ENCODE assay signal across 8 cellular contexts in the genomic region with DNA sequence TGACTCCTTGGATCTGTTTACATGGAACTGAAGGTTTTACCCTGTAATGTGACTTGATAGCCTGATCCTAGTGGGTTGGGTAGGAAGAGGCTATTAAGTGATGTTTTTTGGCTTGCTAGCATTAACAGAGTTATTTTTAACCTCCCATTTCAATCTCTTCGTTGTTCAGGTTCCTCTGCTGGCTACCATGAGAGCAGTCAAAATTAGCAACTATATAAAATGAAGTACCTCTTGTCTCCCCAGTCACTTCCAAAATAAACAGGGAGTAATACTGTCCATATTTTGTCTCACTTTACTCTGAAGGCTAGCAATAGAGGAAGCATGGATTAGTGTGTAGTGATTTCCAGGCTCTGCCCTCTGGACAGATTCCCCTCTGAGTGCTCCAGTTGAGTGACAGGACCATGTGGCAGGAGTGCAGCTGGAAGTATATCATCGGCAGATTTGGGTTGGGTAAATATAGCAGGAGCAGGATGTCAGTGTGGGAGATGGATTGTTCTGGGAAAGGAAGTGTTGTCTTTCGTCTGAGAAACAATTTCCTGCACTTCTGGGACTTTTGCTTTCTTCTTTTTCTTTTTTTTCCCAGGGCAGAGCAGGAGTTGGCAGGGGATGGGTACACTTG. TPM values are rescaled to one million over a fixed set of nuclear protein-coding genes. Genes with fewer than 3 reads are reported as not detected.
DNase-seq lines count a peak whose midpoint lies in the region; ATAC-seq, FAIRE-seq and TF ChIP-seq lines count a peak whose summit lies in the region.

No MANE protein-coding gene starts in this region.

- H2AFZ ChIP-seq in OCI-LY7 (ENCODE audit: low read length): no peak overlapping the region

- CTCF ChIA-PET in OCI-LY7 (lab: Charles Lee; ENCODE audit: unreplicated experiment): no interaction called here

- H3K4me1 ChIP-seq in OCI-LY7 (ENCODE audit: insufficient read depth, low read length, poor library complexity, severe bottlenecking): peaks cover 14% of the 10 kb centered on the region

- H3K27ac ChIP-seq in OCI-LY7 (ENCODE audit: low read depth, low read length, poor library complexity, severe bottlenecking): no peak overlapping the region

- TF ChIP-seq POLR2A in GM12892 (IDR thresholded peaks at IDR 0.05; ENCODE audit: low read depth, low read length): no peak

- peaks cover 22% of the 10 kb centered on the region for H3K36me3 ChIP-seq in OCI-LY7 (ENCODE audit: insufficient read depth, low read length)

- H3K4me3 ChIP-seq in OCI-LY7 (ENCODE audit: low read depth, low read length, poor library complexity, severe bottlenecking) (no peak overlapping the region), fibroblast of mammary gland (ENCODE audit: control insufficient read depth, low read depth, low read length) (no peak overlapping the region)

- ATAC-seq in HG03571 (IDR thresholded peaks at IDR 0.05; ENCODE audit: unreplicated experiment) (no peak), HG03175 (IDR thresholded peaks at IDR 0.05; ENCODE audit: unreplicated experiment) (no peak)

- H3K79me2 ChIP-seq in OCI-LY7 (ENCODE audit: insufficient read depth, low read depth, low read length): peaks cover 2% of the 10 kb centered on the region; the same call in 1 of the 2 replicates

- intact Hi-C loops in OCI-LY7 (cut with micrococcal nuclease; ENCODE audit: unreplicated experiment): no loop called here

- TF ChIP-seq CTCF in OCI-LY7 (conservative IDR thresholded peaks at IDR 0.05; ENCODE audit: low read length) (no peak), fibroblast of mammary gland (conservative IDR thresholded peaks at IDR 0.05; ENCODE audit: control insufficient read depth, insufficient read depth, low read depth, low read length) (no peak)

- DNase-seq in GM12892 (ENCODE audit: insufficient read length) (no peak), OCI-LY7 (ENCODE audit: low spot score) (no peak), fibroblast of mammary gland (ENCODE audit: low read depth) (peak; percentile 30), pulmonary artery endothelial cell (ENCODE audit: low read depth, low spot score) (peak; percentile 29), NCI-H1930 (lab: John Stamatoyannopoulos, UW) (no peak)
- no peak for DNase-seq in activated CD4-positive, alpha-beta T cell treated with anti-CD3 and anti-CD28 coated beads, Interleukin-2, amount 50 U/mL, for 1 hour

- peak overlapping the region; percentile 24; the same call in 1 of the 2 replicates for H3K4me2 ChIP-seq in OCI-LY7 (ENCODE audit: low read length)

- POLR2A ChIA-PET in OCI-LY7 (lab: Charles Lee): interaction anchor here (0.7 to 1.3 kb wide), 2 partner anchors 39 to 127 kb away, joined by 3 read pairs; a partner anchor contains a TSS

- FAIRE-seq in GM12892 (lab: Jason Lieb, UNC): peak; percentile 80

- H3K9me3 ChIP-seq in OCI-LY7 (ENCODE audit: low read length): no peaks in the 10 kb centered on the region

- 0 out of 2 replicates have a peak, but pooled peaks cover 5% of the 10 kb centered on the region for H4K20me1 ChIP-seq in OCI-LY7 (ENCODE audit: insufficient read depth, low read length)

- no TSS peak for BruUV-seq in OCI-LY7 (replicated peaks; lab: Mats Ljungman, UMichigan)

- no peaks in the 10 kb centered on the region for H3K9me2 ChIP-seq in OCI-LY7 (ENCODE audit: insufficient read depth, low read length)

RNA-seq across cellular contexts. Expression of a gene that starts 35.2 kb away (rescaled TPM):
- polyA plus RNA-seq in GM12892 (2012; ENCODE audit: missing spikeins): 14.1 TPM
- 13.8 and 17.8 TPM in 2 replicates for total RNA-seq in OCI-LY7 (2014; rRNA removed; shearing (Covaris generic))
- total RNA-seq in OCI-LY7 (2022): 33.4 and 36.9 TPM in 2 replicates
- total RNA-seq in pulmonary artery endothelial cell: 18.1 and 24.7 TPM in 2 replicates

RNA-seq across cellular contexts. Expression of a gene that starts 39.2 kb away (rescaled TPM):
- not detected for polyA plus RNA-seq in GM12892 (2012; ENCODE audit: missing spikeins)
- total RNA-seq in OCI-LY7 (2014; rRNA removed; shearing (Covaris generic)): not detected in 2 replicates
- total RNA-seq in OCI-LY7 (2022) (not detected in 2 replicates), pulmonary artery endothelial cell (0.07 TPM in 1 of 2 replicates, not detected in the other)

RNA-seq across cellular contexts. Expression of a gene that starts 54.4 kb away (rescaled TPM):
- 0.19 TPM for polyA plus RNA-seq in GM12892 (2012; ENCODE audit: missing spikeins)
- 0.62 TPM in 1 of 2 replicates, not detected in the other for total RNA-seq in OCI-LY7 (2014; rRNA removed; shearing (Covaris generic))
- total RNA-seq in OCI-LY7 (2022) (0.48 TPM in 1 of 2 replicates, not detected in the other), pulmonary artery endothelial cell (not detected in 2 replicates)

Comparison
In these comparisons a context has a peak if more than half of its experiments do, and no peak if none do; other contexts are left out.
1. DNase-seq: peak in fibroblast of mammary gland (single experiment) and pulmonary artery endothelial cell (single experiment); none in GM12892 (single experiment), OCI-LY7 (single experiment), NCI-H1930 (0 of 2) and activated CD4-positive, alpha-beta T cell treated with anti-CD3 and anti-CD28 coated beads, Interleukin-2, amount 50 U/mL, for 1 hour (single experiment).